17 cellular contexts compared by ENCODE assay signal in genomic region chr6:43707269-43707668, GRCh38.
"Had no signal": no experiment of that assay in that cellular context is flagged by ENCODE, and none has a peak within 500 bp of the region (broad histone marks: within the 10 kb centered on the region; RNA-seq: fewer than 3 reads in every experiment).

No MANE protein-coding gene starts in this region.

- H3K36me3 ChIP-seq: breast epithelium, esophagus squamous epithelium, upper lobe of right lung had no signal

- FAIRE-seq: endometrium had no signal

- DNase-seq: activated CD4-positive, alpha-beta memory T cell treated with anti-CD3 and anti-CD28 coated beads, Interleukin-2, amount 10 ng/mL, durations not matched to agents 7 days and 5 days; activated CD8-positive, alpha-beta memory T cell treated with anti-CD3 and anti-CD28 coated beads, Interleukin-2, amount 50 U/mL, for 4 hours; activated naive CD8-positive, alpha-beta T cell treated with anti-CD3 and anti-CD28 coated beads, Interleukin-2, amount 10 ng/mL, durations not matched to agents 7 days and 5 days; activated T-cell treated with anti-CD3 and anti-CD28 coated beads, Interleukin-2, amount 50 U/mL, for 72 hours; anterior cingulate cortex; esophagus squamous epithelium; foreskin fibroblast; head of caudate nucleus; islet precursor cell; left ventricle myocardium superior; naive B cell; right cardiac atrium; stimulated activated CD4-positive, alpha-beta T cell treated with anti-CD3 and anti-CD28 coated beads, Interleukin-2, amount 100 ng/mL, for 48 hours; stimulated activated naive CD8-positive, alpha-beta T cell treated with anti-CD3 and anti-CD28 coated beads, Interleukin-15, Interleukin-2, amounts not matched to agents 100 U/mL and 50 U/mL, for 24 hours; upper lobe of right lung had no signal

- H3K4me3 ChIP-seq: breast epithelium, esophagus squamous epithelium, upper lobe of right lung had no signal

- H3K27me3 ChIP-seq: breast epithelium, esophagus squamous epithelium, upper lobe of right lung had no signal

- H3K9me3 ChIP-seq: breast epithelium, esophagus squamous epithelium, upper lobe of right lung had no signal
